Comparison of ENCODE assay signal across 32 cellular contexts in genomic region chr12:117933545-117933944, GRCh38. TPM values are rescaled to one million over a fixed set of nuclear protein-coding genes. Genes with fewer than 3 reads are reported as not detected.
"Had no signal": no experiment of that assay in that cellular context is flagged by ENCODE, and none has a peak within 500 bp of the region (broad histone marks: within the 10 kb centered on the region; RNA-seq: fewer than 3 reads in every experiment).

No MANE protein-coding gene starts in this region.

- ATAC-seq: activated CD4-positive, alpha-beta T cell treated with anti-CD3 and anti-CD28 coated beads for 36 hours; activated CD8-positive, alpha-beta T cell treated with anti-CD3 and anti-CD28 coated beads, Interleukin-2, amount 10 ng/mL, durations not matched to agents 7 days and 5 days; activated naive CD4-positive, alpha-beta T cell treated with anti-CD3 and anti-CD28 coated beads, Interleukin-2, amount 50 U/mL, for 72 hours; activated T-cell treated with anti-CD3 and anti-CD28 coated beads, Interleukin-2, amount 50 U/mL, for 72 hours; foreskin keratinocyte; gastrocnemius medialis had no signal

- H3K4me1 ChIP-seq: ascending aorta, breast epithelium, esophagus muscularis mucosa, foreskin keratinocyte, gastrocnemius medialis had no signal

- H3K36me3 ChIP-seq: ascending aorta, breast epithelium, cardiac muscle cell, esophagus muscularis mucosa, gastrocnemius medialis had no signal

- H3K27me3 Mint-ChIP-seq: activated CD4-positive, alpha-beta T cell treated with anti-CD3 and anti-CD28 coated beads, Interleukin-2, amount 10 ng/mL, durations not matched to agents 24 days and 14 days; dendritic cell treated with granulocyte-macrophage colony-stimulating factor and Interleukin-4, amounts not matched to agents 40 ng/mL and 50 ng/mL, for 4 days had no signal

- H3K36me3 Mint-ChIP-seq: activated CD4-positive, alpha-beta memory T cell treated with anti-CD3 and anti-CD28 coated beads for 36 hours; activated naive CD4-positive, alpha-beta T cell treated with anti-CD3 and anti-CD28 coated beads, Interleukin-2, amount 10 ng/mL, durations not matched to agents 7 days and 5 days; activated naive CD4-positive, alpha-beta T cell treated with anti-CD3 and anti-CD28 coated beads, Interleukin-2, amount 50 U/mL, for 72 hours; activated naive CD8-positive, alpha-beta T cell treated with anti-CD3 and anti-CD28 coated beads, Interleukin-2, amount 10 ng/mL, durations not matched to agents 7 days and 5 days had no signal

- H3K27ac Mint-ChIP-seq: activated CD4-positive, alpha-beta memory T cell treated with anti-CD3 and anti-CD28 coated beads for 36 hours; activated CD4-positive, alpha-beta T cell treated with anti-CD3 and anti-CD28 coated beads for 36 hours; activated CD4-positive, alpha-beta T cell treated with anti-CD3 and anti-CD28 coated beads, Interleukin-2, amount 10 ng/mL, durations not matched to agents 24 days and 14 days; activated CD8-positive, alpha-beta T cell treated with anti-CD3 and anti-CD28 coated beads, Interleukin-2, amount 10 ng/mL, durations not matched to agents 7 days and 5 days; activated naive CD4-positive, alpha-beta T cell treated with anti-CD3 and anti-CD28 coated beads, Interleukin-2, amount 10 ng/mL, durations not matched to agents 7 days and 5 days; activated naive CD4-positive, alpha-beta T cell treated with anti-CD3 and anti-CD28 coated beads, Interleukin-2, amount 50 U/mL, for 72 hours; activated naive CD8-positive, alpha-beta T cell treated with anti-CD3 and anti-CD28 coated beads, Interleukin-2, amount 10 ng/mL, durations not matched to agents 7 days and 5 days; activated T-cell treated with anti-CD3 and anti-CD28 coated beads, Interleukin-2, amount 50 U/mL, for 24 hours; activated T-cell treated with anti-CD3 and anti-CD28 coated beads, Interleukin-2, amount 50 U/mL, for 72 hours; brain; dendritic cell treated with granulocyte-macrophage colony-stimulating factor and Interleukin-4, amounts not matched to agents 40 ng/mL and 50 ng/mL, for 4 days had no signal

- H3K4me3 ChIP-seq: ascending aorta, breast epithelium, cardiac muscle cell, coronary artery, dorsolateral prefrontal cortex, esophagus muscularis mucosa, gastrocnemius medialis had no signal

- DNase-seq: activated CD4-positive, alpha-beta memory T cell treated with anti-CD3 and anti-CD28 coated beads for 36 hours; activated CD4-positive, alpha-beta T cell treated with anti-CD3 and anti-CD28 coated beads for 36 hours; activated CD4-positive, alpha-beta T cell treated with anti-CD3 and anti-CD28 coated beads, Interleukin-2, amount 10 ng/mL, durations not matched to agents 24 days and 14 days; activated CD4-positive, CD25-positive, alpha-beta regulatory T cell; activated CD4-positive, CD25-positive, alpha-beta regulatory T cell treated with anti-CD3 and anti-CD28 coated beads, Interleukin-2, amount 50 U/mL, for 72 hours; activated CD8-positive, alpha-beta memory T cell treated with anti-CD3 and anti-CD28 coated beads, Interleukin-2, amount 50 U/mL, for 48 hours; activated CD8-positive, alpha-beta T cell treated with anti-CD3 and anti-CD28 coated beads, Interleukin-2, amount 10 ng/mL, durations not matched to agents 7 days and 5 days; activated gamma-delta T cell; activated naive CD4-positive, alpha-beta T cell; activated naive CD4-positive, alpha-beta T cell treated with anti-CD3 and anti-CD28 coated beads, Interleukin-2, amount 10 ng/mL, durations not matched to agents 7 days and 5 days; activated naive CD8-positive, alpha-beta T cell treated with anti-CD3 and anti-CD28 coated beads, Interleukin-2, amount 10 ng/mL, durations not matched to agents 7 days and 5 days; activated T-cell treated with anti-CD3 and anti-CD28 coated beads for 4 hours; activated T-cell treated with anti-CD3 and anti-CD28 coated beads, Interleukin-2, amount 50 U/mL, for 24 hours; activated T-cell treated with anti-CD3 and anti-CD28 coated beads, Interleukin-2, amount 50 U/mL, for 72 hours; central memory CD4-positive, alpha-beta T cell; cerebellar nuclear complex; dorsolateral prefrontal cortex; effector memory CD4-positive, alpha-beta T cell; erythroblast; foreskin keratinocyte; gastrocnemius medialis; glutamatergic neuron; T-helper 1 cell; T-helper 2 cell had no signal

- H3K4me3 Mint-ChIP-seq: activated CD4-positive, alpha-beta memory T cell treated with anti-CD3 and anti-CD28 coated beads for 36 hours; activated CD4-positive, alpha-beta T cell treated with anti-CD3 and anti-CD28 coated beads for 36 hours; activated CD4-positive, alpha-beta T cell treated with anti-CD3 and anti-CD28 coated beads, Interleukin-2, amount 10 ng/mL, durations not matched to agents 24 days and 14 days; activated CD8-positive, alpha-beta T cell treated with anti-CD3 and anti-CD28 coated beads, Interleukin-2, amount 10 ng/mL, durations not matched to agents 7 days and 5 days; activated naive CD4-positive, alpha-beta T cell treated with anti-CD3 and anti-CD28 coated beads, Interleukin-2, amount 10 ng/mL, durations not matched to agents 7 days and 5 days; activated naive CD8-positive, alpha-beta T cell treated with anti-CD3 and anti-CD28 coated beads, Interleukin-2, amount 10 ng/mL, durations not matched to agents 7 days and 5 days; activated T-cell treated with anti-CD3 and anti-CD28 coated beads, Interleukin-2, amount 50 U/mL, for 24 hours; activated T-cell treated with anti-CD3 and anti-CD28 coated beads, Interleukin-2, amount 50 U/mL, for 72 hours; brain; dendritic cell treated with granulocyte-macrophage colony-stimulating factor and Interleukin-4, amounts not matched to agents 40 ng/mL and 50 ng/mL, for 4 days had no signal

- H3K9me3 Mint-ChIP-seq: activated CD4-positive, alpha-beta memory T cell treated with anti-CD3 and anti-CD28 coated beads for 36 hours; activated naive CD4-positive, alpha-beta T cell treated with anti-CD3 and anti-CD28 coated beads, Interleukin-2, amount 10 ng/mL, durations not matched to agents 7 days and 5 days; activated naive CD4-positive, alpha-beta T cell treated with anti-CD3 and anti-CD28 coated beads, Interleukin-2, amount 50 U/mL, for 72 hours; activated naive CD8-positive, alpha-beta T cell treated with anti-CD3 and anti-CD28 coated beads, Interleukin-2, amount 10 ng/mL, durations not matched to agents 7 days and 5 days had no signal

- H3K27ac ChIP-seq: ascending aorta, breast epithelium, cardiac muscle cell, coronary artery, dorsolateral prefrontal cortex, esophagus muscularis mucosa, foreskin keratinocyte, gastrocnemius medialis had no signal

- H3K4me1 Mint-ChIP-seq: activated CD4-positive, alpha-beta T cell treated with anti-CD3 and anti-CD28 coated beads for 36 hours; activated CD4-positive, alpha-beta T cell treated with anti-CD3 and anti-CD28 coated beads, Interleukin-2, amount 10 ng/mL, durations not matched to agents 24 days and 14 days; activated naive CD4-positive, alpha-beta T cell treated with anti-CD3 and anti-CD28 coated beads, Interleukin-2, amount 10 ng/mL, durations not matched to agents 7 days and 5 days; activated naive CD8-positive, alpha-beta T cell treated with anti-CD3 and anti-CD28 coated beads, Interleukin-2, amount 10 ng/mL, durations not matched to agents 7 days and 5 days; brain had no signal

- H3K9me3 ChIP-seq: ascending aorta, breast epithelium, esophagus muscularis mucosa, gastrocnemius medialis had no signal

- H3K27me3 ChIP-seq: ascending aorta, breast epithelium, cardiac muscle cell, dorsolateral prefrontal cortex, foreskin keratinocyte, gastrocnemius medialis had no signal

RNA-seq across cellular contexts. Expression of gene KSR2, which starts 35.2 kb away (rescaled TPM):
- total RNA-seq: activated CD8-positive, alpha-beta T cell treated with anti-CD3 and anti-CD28 coated beads, Interleukin-2, amount 10 ng/mL, durations not matched to agents 7 days and 5 days; activated naive CD8-positive, alpha-beta T cell treated with anti-CD3 and anti-CD28 coated beads, Interleukin-2, amount 10 ng/mL, durations not matched to agents 7 days and 5 days had no signal
